Comparison of ENCODE assay signal across 18 cellular contexts in genomic region chr19:8491574-8491973, GRCh38. TPM values are rescaled to one million over a fixed set of nuclear protein-coding genes. Genes with fewer than 3 reads are reported as not detected.
DNase-seq lines count a peak whose midpoint lies in the region; TF ChIP-seq lines count a peak whose summit lies in the region.
"Had no signal": no experiment of that assay in that cellular context is flagged by ENCODE, and none has a peak within 500 bp of the region (broad histone marks: within the 10 kb centered on the region; RNA-seq: fewer than 3 reads in every experiment).

No MANE protein-coding gene starts in this region.

- H3K9me3 Mint-ChIP-seq in H9: no peaks in the 10 kb centered on the region
- H3K9me3 Mint-ChIP-seq in neural crest cell: no peaks in the 10 kb centered on the region
- H3K9me3 Mint-ChIP-seq in activated CD4-positive, alpha-beta T cell treated with anti-CD3 and anti-CD28 coated beads, Interleukin-2, amount 10 ng/mL, durations not matched to agents 24 days and 14 days: no peaks in the 10 kb centered on the region

- WGBS in H9 (ENCODE audit: extremely low coverage, insufficient read length, low lambda C conversion rate): no CpG with 5 or more reads among the region's 6 CpGs

- H3K27ac Mint-ChIP-seq in H9 (peak overlapping the region in 1 of 3 experiments; percentile 44; a peak in 1 of 7 replicates), neural crest cell (ENCODE audit: unreplicated experiment) (no peak overlapping the region)
- H3K27ac Mint-ChIP-seq in activated CD4-positive, alpha-beta T cell treated with anti-CD3 and anti-CD28 coated beads, Interleukin-2, amount 10 ng/mL, durations not matched to agents 24 days and 14 days: no peak overlapping the region

- no peak overlapping the region for H2AK5ac ChIP-seq in H9 (ENCODE audit: insufficient read length, low read length)

- peak overlapping the region in 6 of 11 experiments; percentile 30 to 85 (median 82); a peak in 6 of 22 replicates for H3K9ac ChIP-seq in BLaER1 treated with 17β-estradiol and CSF1 and Interleukin-3, amounts not matched to agents 10 nM and 100 nM
- H3K9ac ChIP-seq in H9 (ENCODE audit: extremely low read depth, insufficient read length, low read length): no peak overlapping the region

- no peaks in the 10 kb centered on the region for H3K23me2 ChIP-seq in H9 (ENCODE audit: insufficient read length, low read depth, low read length, poor library complexity, severe bottlenecking)

- H3K4me3 ChIP-seq in BLaER1 treated with 17β-estradiol and CSF1 and Interleukin-3, amounts not matched to agents 10 nM and 100 nM: no peak overlapping the region
- H3K4me3 ChIP-seq in WERI-Rb-1 (ENCODE audit: low read depth, low read length): no peak overlapping the region
- H3K4me3 ChIP-seq: left lung, sigmoid colon had no signal

- DNase-seq in H9 (peak; percentile 66), WERI-Rb-1 (no peak), neural crest cell (ENCODE audit: low read depth, low spot score) (no peak), COR-L47 (lab: John Stamatoyannopoulos, UW) (no peak), LoVo (ENCODE audit: low spot score) (no peak)
- DNase-seq in activated CD4-positive, alpha-beta T cell treated with anti-CD3 and anti-CD28 coated beads, Interleukin-2, amount 10 ng/mL, durations not matched to agents 24 days and 14 days: no peak
- DNase-seq: KG1; NCI-H1105; NCI-H2171; NCI-H69; OCI-M1; sigmoid colon; stimulated activated CD4-positive, alpha-beta T cell treated with anti-CD3 and anti-CD28 coated beads, Interleukin-2, amount 100 ng/mL, for 48 hours had no signal

- H3K27ac ChIP-seq in BLaER1 treated with 17β-estradiol and CSF1 and Interleukin-3, amounts not matched to agents 10 nM and 100 nM: peak overlapping the region in 9 of 11 experiments; percentile 90 to 98 (median 97); a peak in 18 of 22 replicates
- no peak overlapping the region for H3K27ac ChIP-seq in H9 (ENCODE audit: insufficient read length, low read depth, low read length)
- H3K27ac ChIP-seq in WERI-Rb-1: no peak overlapping the region
- H3K27ac ChIP-seq: sigmoid colon had no signal

- no peak overlapping the region for H4K5ac ChIP-seq in H9 (ENCODE audit: insufficient read length, low read depth, low read length)

- H2AFZ ChIP-seq in H9 (ENCODE audit: low read length): no peak overlapping the region

- no peak overlapping the region for H2BK5ac ChIP-seq in H9 (ENCODE audit: insufficient read length, low read length)

- H3K79me2 ChIP-seq in H9 (ENCODE audit: insufficient read depth, low read length): no peaks in the 10 kb centered on the region

- no peak overlapping the region for H3K4ac ChIP-seq in H9 (ENCODE audit: low read depth, low read length)

- peaks cover 0 to 8% (median 0%) of the 10 kb centered on the region in 11 experiments; a peak in 5 of 22 replicates for H4K20me1 ChIP-seq in BLaER1 treated with 17β-estradiol and CSF1 and Interleukin-3, amounts not matched to agents 10 nM and 100 nM
- H4K20me1 ChIP-seq in H9 (ENCODE audit: control insufficient read depth, insufficient read depth, insufficient read length): no peaks in the 10 kb centered on the region

- no peak overlapping the region for H3T11ph ChIP-seq in H9 (ENCODE audit: low read length)

- TF ChIP-seq CTCF in H9 (conservative IDR thresholded peaks at IDR 0.05) (peak; percentile 50; the same call in 2 of the 3 replicates), WERI-Rb-1 (IDR thresholded peaks at IDR 0.05; ENCODE audit: low read depth, low read length) (0 out of 2 replicates have a peak, but pooled peaks have one; percentile 4), neural crest cell (conservative IDR thresholded peaks at IDR 0.05) (no peak)

- H2BK15ac ChIP-seq in H9 (ENCODE audit: low read depth, low read length): no peak overlapping the region

- H2BK20ac ChIP-seq in H9 (ENCODE audit: low read depth, low read length, poor library complexity, severe bottlenecking): no peak overlapping the region

- H4K8ac ChIP-seq in H9 (replicated peaks; ENCODE audit: insufficient read length, low read depth, low read length): no peak overlapping the region

- no peak overlapping the region for H3K23ac ChIP-seq in H9 (ENCODE audit: insufficient read length, low read depth, low read length)

- H3K9me3 ChIP-seq in BLaER1 treated with 17β-estradiol and CSF1 and Interleukin-3, amounts not matched to agents 10 nM and 100 nM (replicated peaks in 1 of 11): no peaks in the 10 kb centered on the region
- H3K9me3 ChIP-seq in H9 (ENCODE audit: control insufficient read depth, low read depth, low read length) (no peaks in the 10 kb centered on the region), WERI-Rb-1 (ENCODE audit: severe bottlenecking) (no peaks in the 10 kb centered on the region)
- H3K9me3 ChIP-seq: left lung, sigmoid colon had no signal

- H3K36me3 Mint-ChIP-seq in H9 (ENCODE audit: insufficient read depth in 1 of 3, low read depth in 3 of 3) (peaks cover 21 to 31% (median 29%) of the 10 kb centered on the region in 3 experiments), neural crest cell (ENCODE audit: low read depth) (peaks cover 22% of the 10 kb centered on the region)
- H3K36me3 Mint-ChIP-seq in activated CD4-positive, alpha-beta T cell treated with anti-CD3 and anti-CD28 coated beads, Interleukin-2, amount 10 ng/mL, durations not matched to agents 24 days and 14 days (ENCODE audit: low read depth): peaks cover 28% of the 10 kb centered on the region

- H3K18ac ChIP-seq in H9 (ENCODE audit: insufficient read length, low read depth, low read length): no peak overlapping the region

- no peaks in the 10 kb centered on the region; the same call in 1 of the 2 replicates for H3K27me3 Mint-ChIP-seq in H9 (ENCODE audit: low read depth)
- peaks cover 5% of the 10 kb centered on the region for H3K27me3 Mint-ChIP-seq in neural crest cell (ENCODE audit: low read depth)
- no peaks in the 10 kb centered on the region for H3K27me3 Mint-ChIP-seq in activated CD4-positive, alpha-beta T cell treated with anti-CD3 and anti-CD28 coated beads, Interleukin-2, amount 10 ng/mL, durations not matched to agents 24 days and 14 days

- no peak overlapping the region for H3K14ac ChIP-seq in H9 (ENCODE audit: insufficient read depth, low read length)

- H3K4me1 ChIP-seq in BLaER1 treated with 17β-estradiol and CSF1 and Interleukin-3, amounts not matched to agents 10 nM and 100 nM: peaks cover 45 to 100% (median 92%) of the 10 kb centered on the region in 10 experiments
- H3K4me1 ChIP-seq in H9 (ENCODE audit: insufficient read depth, low read length): no peaks in the 10 kb centered on the region
- H3K4me1 ChIP-seq: sigmoid colon had no signal

- H3K36me3 ChIP-seq in BLaER1 treated with 17β-estradiol and CSF1 and Interleukin-3, amounts not matched to agents 10 nM and 100 nM: peaks cover 30 to 84% (median 47%) of the 10 kb centered on the region in 11 experiments
- H3K36me3 ChIP-seq in WERI-Rb-1: peaks cover 38% of the 10 kb centered on the region

- intact Hi-C loops in activated CD4-positive, alpha-beta T cell treated with anti-CD3 and anti-CD28 coated beads, Interleukin-2, amount 10 ng/mL, durations not matched to agents 24 days and 14 days (cut with micrococcal nuclease): no loop called here

- H3K4me1 Mint-ChIP-seq in H9 (peaks cover 7 to 15% of the 10 kb centered on the region in 2 experiments), neural crest cell (peaks cover 34% of the 10 kb centered on the region)
- H3K4me1 Mint-ChIP-seq in activated CD4-positive, alpha-beta T cell treated with anti-CD3 and anti-CD28 coated beads, Interleukin-2, amount 10 ng/mL, durations not matched to agents 24 days and 14 days: peaks cover 27% of the 10 kb centered on the region

- no peak overlapping the region for H3K56ac ChIP-seq in H9 (ENCODE audit: insufficient read length, low read depth, low read length)

- no peaks in the 10 kb centered on the region for H3K79me1 ChIP-seq in H9 (ENCODE audit: insufficient read depth, low read depth, low read length, poor library complexity, severe bottlenecking)

- peak overlapping the region in 4 of 11 experiments; percentile 10 to 98 (median 62); a peak in 7 of 22 replicates for H3K4me2 ChIP-seq in BLaER1 treated with 17β-estradiol and CSF1 and Interleukin-3, amounts not matched to agents 10 nM and 100 nM
- no peak overlapping the region for H3K4me2 ChIP-seq in H9 (ENCODE audit: insufficient read depth, insufficient read length, low read length)

- no peak overlapping the region for H2BK12ac ChIP-seq in H9 (ENCODE audit: insufficient read length, low read depth, low read length)

- H3K4me3 Mint-ChIP-seq in H9 (no peak overlapping the region), neural crest cell (peak overlapping the region; percentile 23)
- H3K4me3 Mint-ChIP-seq in activated CD4-positive, alpha-beta T cell treated with anti-CD3 and anti-CD28 coated beads, Interleukin-2, amount 10 ng/mL, durations not matched to agents 24 days and 14 days: no peak overlapping the region

- no peak overlapping the region for H2BK120ac ChIP-seq in H9 (ENCODE audit: low read depth, low read length, poor library complexity, severe bottlenecking)

- no peak overlapping the region for H4K91ac ChIP-seq in H9 (ENCODE audit: insufficient read length, low read depth, low read length)

- no peaks in the 10 kb centered on the region for H3K27me3 ChIP-seq in BLaER1 treated with 17β-estradiol and CSF1 and Interleukin-3, amounts not matched to agents 10 nM and 100 nM
- H3K27me3 ChIP-seq in H9 (ENCODE audit: insufficient read depth, low read length) (no peaks in the 10 kb centered on the region), WERI-Rb-1 (ENCODE audit: insufficient read depth, low read depth, severe bottlenecking) (no peaks in the 10 kb centered on the region)
- H3K27me3 ChIP-seq: left lung, sigmoid colon had no signal

RNA-seq across cellular contexts. Expression of gene PRAM1, which starts 10.9 kb away (rescaled TPM):
- 0.44 TPM in 2 replicates for total RNA-seq in H9 (2021)
- 0.21 and 0.55 TPM in 2 replicates for total RNA-seq in neural crest cell
- total RNA-seq in activated CD4-positive, alpha-beta T cell treated with anti-CD3 and anti-CD28 coated beads, Interleukin-2, amount 10 ng/mL, durations not matched to agents 24 days and 14 days: 0.33 and 0.38 TPM in 2 replicates
- total RNA-seq: bronchial epithelial cell, dermis microvascular lymphatic vessel endothelial cell, epithelial cell of proximal tubule had no signal

RNA-seq across cellular contexts. Expression of gene ZNF414, which starts 22.4 kb away (rescaled TPM):
- total RNA-seq in H9 (2021) (29.3 and 38.1 TPM in 2 replicates), neural crest cell (31.1 and 31.8 TPM in 2 replicates)
- total RNA-seq in activated CD4-positive, alpha-beta T cell treated with anti-CD3 and anti-CD28 coated beads, Interleukin-2, amount 10 ng/mL, durations not matched to agents 24 days and 14 days: 18.1 and 25.6 TPM in 2 replicates

RNA-seq across cellular contexts. Expression of gene HNRNPM, which starts 46.8 kb away (rescaled TPM):
- total RNA-seq in H9 (2021): 458 and 468 TPM in 2 replicates
- 493 and 498 TPM in 2 replicates for total RNA-seq in neural crest cell
- 349 and 352 TPM in 2 replicates for total RNA-seq in activated CD4-positive, alpha-beta T cell treated with anti-CD3 and anti-CD28 coated beads, Interleukin-2, amount 10 ng/mL, durations not matched to agents 24 days and 14 days

Comparison
In these comparisons a context has a peak if more than half of its experiments do, and no peak if none do; other contexts are left out.
1. H3K27ac ChIP-seq: peak in BLaER1 treated with 17β-estradiol and CSF1 and Interleukin-3, amounts not matched to agents 10 nM and 100 nM (9 of 11); none in H9 (single experiment) and WERI-Rb-1 (single experiment).